ENCODE assay signal across 24 cellular contexts in the genomic region with DNA sequence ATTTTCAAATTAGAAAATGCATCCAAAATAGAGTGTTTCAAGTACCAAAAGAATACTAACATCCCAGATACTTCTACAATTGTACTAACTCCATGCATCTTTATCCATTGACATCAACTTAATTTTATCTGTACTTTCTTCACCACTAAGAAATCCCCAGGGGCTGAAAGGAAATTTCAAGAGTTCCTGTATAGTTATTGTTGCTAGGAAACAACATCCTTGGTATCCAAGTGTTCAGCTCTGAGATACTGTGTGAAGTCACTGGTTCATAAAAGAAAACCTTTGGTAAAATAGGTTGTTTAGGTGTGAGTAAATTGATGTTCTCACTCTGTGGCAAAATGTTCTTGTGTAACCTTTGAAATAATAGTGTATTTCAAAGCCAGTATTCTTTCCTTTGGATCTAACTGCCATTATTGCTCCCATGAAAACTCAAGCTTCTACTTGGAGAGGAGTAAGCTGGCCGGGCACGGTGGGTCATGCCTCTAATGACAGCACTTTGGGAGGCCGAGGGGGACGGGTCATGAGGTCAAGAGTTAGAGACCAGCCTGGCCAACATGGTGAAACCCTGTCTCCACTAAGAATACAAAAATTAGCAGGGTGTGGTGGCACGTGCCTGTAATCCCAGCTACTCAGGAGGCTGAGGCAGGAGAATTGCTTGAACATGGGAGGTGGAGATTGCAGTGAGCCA.
"Had no signal": no experiment of that assay in that cellular context is flagged by ENCODE, and none has a peak within 500 bp of the region (broad histone marks: within the 10 kb centered on the region; RNA-seq: fewer than 3 reads in every experiment).

No MANE protein-coding gene starts in this region.

- H3K27ac ChIP-seq: body of pancreas, left ventricle myocardium inferior, neutrophil, skin epidermis, thoracic aorta, WERI-Rb-1 had no signal

- H3K4me1 ChIP-seq: body of pancreas, left ventricle myocardium inferior had no signal

- H3K4me3 ChIP-seq: body of pancreas, left ventricle myocardium inferior, lung, mucosa of descending colon, skin epidermis, thoracic aorta had no signal

- H3K27me3 ChIP-seq: body of pancreas, neutrophil had no signal

- H3K36me3 ChIP-seq: left ventricle myocardium inferior, neutrophil, thoracic aorta, WERI-Rb-1 had no signal

- H3K9me3 ChIP-seq: body of pancreas, left ventricle myocardium inferior, mucosa of descending colon, neutrophil, thoracic aorta had no signal

- DNase-seq: activated CD4-positive, alpha-beta T cell treated with anti-CD3 and anti-CD28 coated beads for 48 hours; activated CD4-positive, alpha-beta T cell treated with anti-CD3 and anti-CD28 coated beads, Interleukin-2, amount 50 U/mL, for 48 hours; activated CD8-positive, alpha-beta memory T cell treated with anti-CD3 and anti-CD28 coated beads for 24 hours; activated effector memory CD4-positive, alpha-beta T cell treated with Interleukin-2 at 50 U/mL for 16 hours; activated naive CD4-positive, alpha-beta T cell treated with Interleukin-2 at 50 U/mL for 16 hours; anterior cingulate cortex; body of pancreas; islet precursor cell; left ventricle myocardium inferior; mucosa of descending colon; stimulated activated CD4-positive, alpha-beta T cell treated with anti-CD3 and anti-CD28 coated beads, Interleukin-12 subunit alpha, Interleukin-12 subunit beta, amount 100 ng/mL, for 4 hours; stimulated activated CD4-positive, alpha-beta T cell treated with anti-CD3 and anti-CD28 coated beads, Interleukin-4, amount 100 ng/mL, for 24 hours; T-helper 9 cell; trophoblast cell; WERI-Rb-1 had no signal

- ATAC-seq: activated CD4-positive, CD25-positive, alpha-beta regulatory T cell treated with anti-CD3 and anti-CD28 coated beads, Interleukin-2, amount 50 U/mL, for 24 hours; body of pancreas; esophagus mucosa; mucosa of descending colon; natural killer cell treated with Interleukin-12 subunit alpha and Interleukin-12 subunit beta and Interleukin-15 and Interleukin-18, amount 100 ng/mL, for 72 hours; sciatic nerve; stimulated activated effector memory CD8-positive, alpha-beta T cell treated with anti-CD3 and anti-CD28 coated beads, Interleukin-12 subunit alpha, Interleukin-12 subunit beta, amount 100 ng/mL, for 72 hours had no signal
